ENCODE assay signal across 1 cellular context in the genomic region with DNA sequence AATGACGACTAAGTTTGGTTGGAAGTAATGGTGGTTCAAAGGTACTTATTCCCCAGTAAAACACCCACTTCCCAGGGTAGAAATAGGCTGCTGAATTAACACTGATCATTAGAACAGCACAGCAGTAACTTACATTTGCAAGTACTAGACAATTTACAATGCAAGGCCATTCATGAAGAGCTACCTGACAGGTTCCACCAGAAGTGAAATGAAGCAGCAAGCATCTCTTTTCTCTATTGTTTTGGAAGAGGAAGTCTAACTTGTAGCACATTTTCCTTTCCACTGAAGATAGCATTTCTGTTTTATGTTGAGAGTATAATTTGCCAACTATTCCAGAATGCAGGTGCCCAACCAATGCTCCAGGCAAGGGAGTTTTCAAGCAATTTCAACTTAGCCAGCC.
TF ChIP-seq lines count a peak whose summit lies in the region.

No MANE protein-coding gene starts in this region.

TF ChIP-seq in GM12878, 131 proteins besides CTCF, POLR2A, EP300 and RAD21 (continued from another document):
- TF ChIP-seq CUX1 (IDR thresholded peaks at IDR 0.05; ENCODE audit: insufficient replicate concordance, low read depth, low read length) (no peak), HDAC6 (IDR thresholded peaks at IDR 0.05; ENCODE audit: unreplicated experiment) (no peak), IKZF1 (conservative IDR thresholded peaks at IDR 0.05) (no peak), PAX8 (IDR thresholded peaks at IDR 0.05) (no peak)
- TF ChIP-seq, protein P1, sequence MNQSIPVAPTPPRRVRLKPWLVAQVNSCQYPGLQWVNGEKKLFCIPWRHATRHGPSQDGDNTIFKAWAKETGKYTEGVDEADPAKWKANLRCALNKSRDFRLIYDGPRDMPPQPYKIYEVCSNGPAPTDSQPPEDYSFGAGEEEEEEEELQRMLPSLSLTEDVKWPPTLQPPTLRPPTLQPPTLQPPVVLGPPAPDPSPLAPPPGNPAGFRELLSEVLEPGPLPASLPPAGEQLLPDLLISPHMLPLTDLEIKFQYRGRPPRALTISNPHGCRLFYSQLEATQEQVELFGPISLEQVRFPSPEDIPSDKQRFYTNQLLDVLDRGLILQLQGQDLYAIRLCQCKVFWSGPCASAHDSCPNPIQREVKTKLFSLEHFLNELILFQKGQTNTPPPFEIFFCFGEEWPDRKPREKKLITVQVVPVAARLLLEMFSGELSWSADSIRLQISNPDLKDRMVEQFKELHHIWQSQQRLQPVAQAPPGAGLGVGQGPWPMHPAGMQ (IDR thresholded peaks at IDR 0.05; ENCODE audit: borderline replicate concordance) = no peak
